In the genomic region with DNA sequence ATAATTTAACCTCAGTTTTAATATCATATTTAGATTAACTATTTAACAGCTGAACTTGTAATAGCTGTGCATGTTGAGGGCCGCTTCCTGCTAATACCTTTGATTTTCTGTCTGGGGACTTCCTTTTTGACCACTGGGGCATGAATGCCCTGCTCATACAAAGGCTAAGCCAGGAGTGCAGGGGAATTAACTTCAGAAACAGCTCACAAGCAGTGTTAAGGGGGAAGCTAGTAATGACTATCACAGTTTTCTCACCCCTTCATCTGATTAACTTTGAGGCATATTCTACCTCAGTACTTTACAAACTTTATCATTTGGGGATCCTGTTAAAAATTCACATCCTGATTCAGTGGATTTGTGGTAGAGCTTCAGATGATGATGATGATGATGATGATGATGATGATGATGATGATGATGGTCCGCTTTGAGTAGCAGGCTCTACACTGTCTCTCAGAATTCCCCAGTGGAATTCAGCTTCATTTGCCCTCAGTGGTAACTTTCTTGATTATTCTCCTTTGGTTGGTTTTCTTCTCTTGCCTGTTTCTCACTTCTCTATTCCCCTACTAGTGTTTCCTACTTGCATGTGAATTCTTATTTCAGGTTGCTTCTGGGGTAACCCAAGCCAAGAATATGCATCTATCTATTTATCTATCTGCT, we compare ENCODE assay signal across 10 cellular contexts.
DNase-seq lines count a peak whose midpoint lies in the region; ATAC-seq and TF ChIP-seq lines count a peak whose summit lies in the region.
"Had no signal": no experiment of that assay in that cellular context is flagged by ENCODE, and none has a peak within 500 bp of the region (broad histone marks: within the 10 kb centered on the region; RNA-seq: fewer than 3 reads in every experiment).

No MANE protein-coding gene starts in this region.

- no peaks in the 10 kb centered on the region for H3K36me3 ChIP-seq in SK-N-SH (replicated peaks in 1 of 2; ENCODE audit: control insufficient read depth in 1 of 2, insufficient read depth in 2 of 2, low read length in 1 of 2)
- H3K36me3 ChIP-seq: gastroesophageal sphincter had no signal

- H3K27ac Mint-ChIP-seq in activated CD4-positive, alpha-beta T cell treated with anti-CD3 and anti-CD28 coated beads for 36 hours = peak overlapping the region; percentile 93

- ATAC-seq in activated CD4-positive, alpha-beta T cell treated with anti-CD3 and anti-CD28 coated beads for 36 hours = peak; percentile 63
- peak; percentile 58 for ATAC-seq in GM21381 (IDR thresholded peaks at IDR 0.05; ENCODE audit: unreplicated experiment)
- ATAC-seq in HG03196 (IDR thresholded peaks at IDR 0.05; ENCODE audit: unreplicated experiment) = peak; percentile 49
- ATAC-seq: gastroesophageal sphincter had no signal

- no peak overlapping the region for H3K9ac ChIP-seq in SK-N-SH

- H3K27ac ChIP-seq in SK-N-SH (ENCODE audit: low read depth in 2 of 2, low read length in 1 of 2) = no peak overlapping the region
- H3K27ac ChIP-seq: gastroesophageal sphincter had no signal

- H4K20me1 ChIP-seq in SK-N-SH (ENCODE audit: insufficient read depth) = no peaks in the 10 kb centered on the region

- peaks cover 7% of the 10 kb centered on the region for H3K27me3 Mint-ChIP-seq in activated CD4-positive, alpha-beta T cell treated with anti-CD3 and anti-CD28 coated beads for 36 hours

- H3K36me3 Mint-ChIP-seq in activated CD4-positive, alpha-beta T cell treated with anti-CD3 and anti-CD28 coated beads for 36 hours (ENCODE audit: low read depth) = no peaks in the 10 kb centered on the region

- POLR2A ChIA-PET in activated CD4-positive, alpha-beta T cell treated with anti-CD3 and anti-CD28 coated beads for 36 hours (lab: Charles Lee) = interaction anchor here (0.9 to 3.1 kb wide), 3 partner anchors 8 to 105 kb away, joined by 3 to 10 read pairs (median 8); no protein-coding TSS in a partner anchor
- POLR2A ChIA-PET in SK-N-SH (lab: Yijun Ruan, JAX) = no interaction called here

- CTCF ChIA-PET in activated CD4-positive, alpha-beta T cell treated with anti-CD3 and anti-CD28 coated beads for 36 hours (lab: Charles Lee) = interaction anchor here (0.9 to 2.9 kb wide), 8 partner anchors 12 to 95 kb away, joined by 3 to 14 read pairs (median 6); no protein-coding TSS in a partner anchor
- CTCF ChIA-PET in SK-N-SH (lab: Yijun Ruan, JAX) = interaction anchor here (0.6 to 1.3 kb wide), 3 partner anchors 12 to 150 kb away, joined by 3 read pairs; no protein-coding TSS in a partner anchor

- no peak for TF ChIP-seq CTCF in SK-N-SH (IDR thresholded peaks at IDR 0.05)

- H2AFZ ChIP-seq in SK-N-SH (ENCODE audit: low read depth) = no peak overlapping the region

- no peaks in the 10 kb centered on the region for H3K9me2 ChIP-seq in SK-N-SH

- H3K4me1 Mint-ChIP-seq in activated CD4-positive, alpha-beta T cell treated with anti-CD3 and anti-CD28 coated beads for 36 hours = peaks cover 36% of the 10 kb centered on the region

- no peaks in the 10 kb centered on the region for H3K9me3 ChIP-seq in SK-N-SH
- H3K9me3 ChIP-seq: gastroesophageal sphincter had no signal

- no peak for TF ChIP-seq RAD21 in SK-N-SH (IDR thresholded peaks at IDR 0.05; ENCODE audit: low read length)

- no peaks in the 10 kb centered on the region for H3K79me2 ChIP-seq in SK-N-SH (ENCODE audit: insufficient read depth)

- H3K4me3 Mint-ChIP-seq in activated CD4-positive, alpha-beta T cell treated with anti-CD3 and anti-CD28 coated beads for 36 hours = peak overlapping the region; percentile 35

- no peak overlapping the region for H3K4me3 ChIP-seq in SK-N-SH (ENCODE audit: low read depth in 2 of 2, low read length in 1 of 2)
- H3K4me3 ChIP-seq: gastroesophageal sphincter had no signal

- 91% methylated on average over 2 of the region's 2 CpGs for WGBS in SK-N-SH (ENCODE audit: low lambda C conversion rate)

- H3K27me3 ChIP-seq in SK-N-SH (ENCODE audit: insufficient read depth) = no peaks in the 10 kb centered on the region
- H3K27me3 ChIP-seq: gastroesophageal sphincter had no signal

- no peak for TF ChIP-seq EP300 in SK-N-SH (IDR thresholded peaks at IDR 0.05; ENCODE audit: borderline replicate concordance in 1 of 2, low read depth in 1 of 2, low read length in 1 of 2)

- no peaks in the 10 kb centered on the region for H3K9me3 Mint-ChIP-seq in activated CD4-positive, alpha-beta T cell treated with anti-CD3 and anti-CD28 coated beads for 36 hours (ENCODE audit: low read depth)

- intact Hi-C loops in activated CD4-positive, alpha-beta T cell treated with anti-CD3 and anti-CD28 coated beads for 36 hours (cut with DNase I, micrococcal nuclease) = loop anchor here (1.0 to 5.0 kb wide), 2 partner anchors 12 to 47 kb away; no protein-coding TSS in a partner anchor

- H3K4me1 ChIP-seq in SK-N-SH (ENCODE audit: control insufficient read depth in 1 of 2, insufficient read depth in 2 of 2, low read depth in 1 of 2, low read length in 1 of 2) = no peaks in the 10 kb centered on the region; a peak in 1 of 4 replicates
- H3K4me1 ChIP-seq: gastroesophageal sphincter had no signal

- DNase-seq in activated CD4-positive, alpha-beta T cell treated with anti-CD3 and anti-CD28 coated beads for 36 hours = peak; percentile 22
- no peak for DNase-seq in activated CD4-positive, alpha-beta T cell treated with anti-CD3 and anti-CD28 coated beads, Interleukin-2, amount 50 U/mL, for 1 hour
- peak; percentile 48 for DNase-seq in germinal center (ENCODE audit: low spot score)
- DNase-seq in retina = no peak
- no peak for DNase-seq in HUDEP-2 (lab: John Stamatoyannopoulos, UW; ENCODE audit: unreplicated experiment in 76 of 76)
- no peak for DNase-seq in SK-N-SH
- DNase-seq: NCI-H1436 had no signal

- no peaks in the 10 kb centered on the region for H3F3A ChIP-seq in SK-N-SH (replicated peaks; ENCODE audit: insufficient read depth)

- H3K4me2 ChIP-seq in SK-N-SH = no peak overlapping the region

TF ChIP-seq in SK-N-SH, 30 proteins besides CTCF, POLR2A, EP300 and RAD21:
- TF ChIP-seq USF2 (IDR thresholded peaks at IDR 0.05; ENCODE audit: borderline replicate concordance, low read depth, low read length) = no peak
- TF ChIP-seq SIN3A (IDR thresholded peaks at IDR 0.05; ENCODE audit: borderline replicate concordance, low read depth, low read length) = no peak
- no peak for TF ChIP-seq GABPA (IDR thresholded peaks at IDR 0.05; ENCODE audit: low read depth)

Comparison
In these comparisons a context has a peak if more than half of its experiments do, and no peak if none do; other contexts are left out.
1. DNase-seq: peak in activated CD4-positive, alpha-beta T cell treated with anti-CD3 and anti-CD28 coated beads for 36 hours (single experiment) and germinal center (single experiment); none in activated CD4-positive, alpha-beta T cell treated with anti-CD3 and anti-CD28 coated beads, Interleukin-2, amount 50 U/mL, for 1 hour (single experiment), retina (single experiment), HUDEP-2 (0 of 76) and SK-N-SH (single experiment).
2. Peak in every context shown above with its lines, with median percentiles within 50 percentile points of each other: ATAC-seq.